Comparison of ENCODE assay signal across 8 cellular contexts in the genomic region with DNA sequence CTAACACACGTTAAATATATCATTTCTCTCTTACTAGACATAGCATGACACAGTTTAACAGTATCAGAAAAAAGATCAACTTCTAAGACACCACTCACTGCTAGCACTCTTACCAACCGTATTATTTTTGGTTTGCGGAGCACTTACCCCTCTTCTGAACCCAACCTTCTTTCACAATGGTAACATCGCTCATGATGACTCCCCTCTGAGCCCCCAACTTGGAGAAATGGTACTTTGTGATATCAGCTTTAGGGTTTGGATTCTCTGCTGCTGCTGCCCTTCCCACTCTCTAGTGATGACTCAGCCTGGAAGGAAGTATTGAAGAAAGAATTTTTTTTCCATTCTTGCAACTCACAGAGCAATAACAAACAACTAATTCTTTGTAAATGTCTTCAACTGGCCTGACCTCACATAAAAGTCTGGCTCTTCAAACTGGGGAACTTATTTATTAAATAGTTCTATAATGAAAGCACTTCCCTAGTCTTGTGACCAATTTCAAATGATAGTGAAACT. TPM values are rescaled to one million over a fixed set of nuclear protein-coding genes. Genes with fewer than 3 reads are reported as not detected.
DNase-seq lines count a peak whose midpoint lies in the region; ATAC-seq and TF ChIP-seq lines count a peak whose summit lies in the region.
"Had no signal": no experiment of that assay in that cellular context is flagged by ENCODE, and none has a peak within 500 bp of the region (broad histone marks: within the 10 kb centered on the region; RNA-seq: fewer than 3 reads in every experiment).

No MANE protein-coding gene starts in this region.

- CTCF ChIA-PET in HEK293 (lab: Yijun Ruan, JAX): interaction anchor here (0.6 kb wide), 1 partner anchor 11 kb away, joined by 3 read pairs; no protein-coding TSS in a partner anchor

- H3K4me3 ChIP-seq in HEK293 (ENCODE audit: low read depth, low read length) (no peak overlapping the region), gastroesophageal sphincter (no peak overlapping the region)
- H3K4me3 ChIP-seq: skin epidermis had no signal

- peaks cover 27% of the 10 kb centered on the region for H3K4me1 Mint-ChIP-seq in stimulated activated memory B cell treated with anti-CD40 and anti-IgM and Interleukin-4, amounts not matched to agents 10 μg/mL and 1 μg/mL and 100 μg/mL, for 72 hours

- peaks cover 20% of the 10 kb centered on the region for H3K36me3 Mint-ChIP-seq in stimulated activated memory B cell treated with anti-CD40 and anti-IgM and Interleukin-4, amounts not matched to agents 10 μg/mL and 1 μg/mL and 100 μg/mL, for 72 hours

- H3K36me3 ChIP-seq in HEK293 (ENCODE audit: control insufficient read depth in 2 of 2, insufficient read depth in 1 of 2, low read length in 2 of 2) (no peaks in the 10 kb centered on the region; a peak in 1 of 3 replicates), gastroesophageal sphincter (no peaks in the 10 kb centered on the region)

- WGBS in gastroesophageal sphincter (ENCODE audit: low coverage in 1 of 2), 2 donors: 58 to 73% methylated on average over 4 of the region's 4 CpGs

- POLR2A ChIA-PET in HEK293 (lab: Yijun Ruan, JAX): no interaction called here

- no peaks in the 10 kb centered on the region for H3K27me3 ChIP-seq in gastroesophageal sphincter

- H3K9me3 ChIP-seq in HEK293 (ENCODE audit: control insufficient read depth, insufficient read depth, low read depth, low read length): no peaks in the 10 kb centered on the region
- no peaks in the 10 kb centered on the region for H3K9me3 ChIP-seq in gastroesophageal sphincter

- H3K4me1 ChIP-seq in HEK293 (ENCODE audit: control insufficient read depth, insufficient read depth, low read length) (peaks cover 20% of the 10 kb centered on the region), gastroesophageal sphincter (peaks cover 0 to 75% (median 3%) of the 10 kb centered on the region in 3 donors)

- ATAC-seq in gastroesophageal sphincter (peak; percentile 69), HG03378 (IDR thresholded peaks at IDR 0.05; ENCODE audit: unreplicated experiment) (no peak)
- no peak for ATAC-seq in stimulated activated memory B cell treated with anti-CD40 and anti-IgM and Interleukin-4, amounts not matched to agents 10 μg/mL and 1 μg/mL and 100 μg/mL, for 72 hours

- no peaks in the 10 kb centered on the region for H3K9me3 Mint-ChIP-seq in stimulated activated memory B cell treated with anti-CD40 and anti-IgM and Interleukin-4, amounts not matched to agents 10 μg/mL and 1 μg/mL and 100 μg/mL, for 72 hours

- H3K4me3 Mint-ChIP-seq in stimulated activated memory B cell treated with anti-CD40 and anti-IgM and Interleukin-4, amounts not matched to agents 10 μg/mL and 1 μg/mL and 100 μg/mL, for 72 hours: no peak overlapping the region

- peak overlapping the region; percentile 28 for H3K27ac Mint-ChIP-seq in stimulated activated memory B cell treated with anti-CD40 and anti-IgM and Interleukin-4, amounts not matched to agents 10 μg/mL and 1 μg/mL and 100 μg/mL, for 72 hours

- no peak overlapping the region for H3K27ac ChIP-seq in HEK293 (ENCODE audit: extremely low read depth, low read depth, low read length)
- peak overlapping the region in 3 of 4 donors; percentile 6 to 45 (median 45) for H3K27ac ChIP-seq in gastroesophageal sphincter

- H3K27me3 Mint-ChIP-seq in stimulated activated memory B cell treated with anti-CD40 and anti-IgM and Interleukin-4, amounts not matched to agents 10 μg/mL and 1 μg/mL and 100 μg/mL, for 72 hours: no peaks in the 10 kb centered on the region

- DNase-seq in activated T-cell treated with anti-CD3 and anti-CD28 coated beads, Interleukin-2, amount 50 U/mL, for 1 hour: peak; percentile 27
- DNase-seq in middle frontal gyrus (ENCODE audit: extremely low spot score, low spot score) (no peak), SHP77 treated with DMSO at 0.1 percent for 48 hours (lab: John Stamatoyannopoulos, UW) (no peak)

- no peak for TF ChIP-seq CTCF in HEK293 (tag by site-specific recombination; IDR thresholded peaks at IDR 0.05)
- no peak for TF ChIP-seq CTCF in gastroesophageal sphincter (IDR thresholded peaks at IDR 0.05)

- TF ChIP-seq EP300 in gastroesophageal sphincter (IDR thresholded peaks at IDR 0.05): no peak

- TF ChIP-seq POLR2A in gastroesophageal sphincter (IDR thresholded peaks at IDR 0.05): no peak

TF ChIP-seq in HEK293, 187 proteins besides CTCF, POLR2A, EP300 and RAD21 (continues in another document):
- TF ChIP-seq ZBTB20 (tag by site-specific recombination; IDR thresholded peaks at IDR 0.05) (no peak), ZNF157 (tag by site-specific recombination; IDR thresholded peaks at IDR 0.05) (no peak), ZNF600 (tag by site-specific recombination; IDR thresholded peaks at IDR 0.05) (0 out of 2 replicates have a peak, but pooled peaks have one; percentile 29), ZBTB44 (tag by site-specific recombination; IDR thresholded peaks at IDR 0.05) (peak; percentile 30; the same call in 1 of the 2 replicates), OVOL3 (tag by site-specific recombination; IDR thresholded peaks at IDR 0.05) (no peak), ZNF214 (tag by site-specific recombination; IDR thresholded peaks at IDR 0.05; ENCODE audit: borderline replicate concordance) (no peak)
- TF ChIP-seq, protein P1, sequence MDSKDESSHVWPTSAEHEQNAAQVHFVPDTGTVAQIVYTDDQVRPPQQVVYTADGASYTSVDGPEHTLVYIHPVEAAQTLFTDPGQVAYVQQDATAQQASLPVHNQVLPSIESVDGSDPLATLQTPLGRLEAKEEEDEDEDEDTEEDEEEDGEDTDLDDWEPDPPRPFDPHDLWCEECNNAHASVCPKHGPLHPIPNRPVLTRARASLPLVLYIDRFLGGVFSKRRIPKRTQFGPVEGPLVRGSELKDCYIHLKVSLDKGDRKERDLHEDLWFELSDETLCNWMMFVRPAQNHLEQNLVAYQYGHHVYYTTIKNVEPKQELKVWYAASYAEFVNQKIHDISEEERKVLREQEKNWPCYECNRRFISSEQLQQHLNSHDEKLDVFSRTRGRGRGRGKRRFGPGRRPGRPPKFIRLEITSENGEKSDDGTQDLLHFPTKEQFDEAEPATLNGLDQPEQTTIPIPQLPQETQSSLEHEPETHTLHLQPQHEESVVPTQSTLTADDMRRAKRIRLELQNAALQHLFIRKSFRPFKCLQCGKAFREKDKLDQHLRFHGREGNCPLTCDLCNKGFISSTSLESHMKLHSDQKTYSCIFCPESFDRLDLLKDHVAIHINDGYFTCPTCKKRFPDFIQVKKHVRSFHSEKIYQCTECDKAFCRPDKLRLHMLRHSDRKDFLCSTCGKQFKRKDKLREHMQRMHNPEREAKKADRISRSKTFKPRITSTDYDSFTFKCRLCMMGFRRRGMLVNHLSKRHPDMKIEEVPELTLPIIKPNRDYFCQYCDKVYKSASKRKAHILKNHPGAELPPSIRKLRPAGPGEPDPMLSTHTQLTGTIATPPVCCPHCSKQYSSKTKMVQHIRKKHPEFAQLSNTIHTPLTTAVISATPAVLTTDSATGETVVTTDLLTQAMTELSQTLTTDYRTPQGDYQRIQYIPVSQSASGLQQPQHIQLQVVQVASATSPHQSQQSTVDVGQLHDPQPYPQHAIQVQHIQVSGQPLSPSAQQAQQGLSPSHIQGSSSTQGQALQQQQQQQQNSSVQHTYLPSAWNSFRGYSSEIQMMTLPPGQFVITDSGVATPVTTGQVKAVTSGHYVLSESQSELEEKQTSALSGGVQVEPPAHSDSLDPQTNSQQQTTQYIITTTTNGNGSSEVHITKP (tag by site-specific recombination; IDR thresholded peaks at IDR 0.05): no peak
- TF ChIP-seq, protein P2, sequence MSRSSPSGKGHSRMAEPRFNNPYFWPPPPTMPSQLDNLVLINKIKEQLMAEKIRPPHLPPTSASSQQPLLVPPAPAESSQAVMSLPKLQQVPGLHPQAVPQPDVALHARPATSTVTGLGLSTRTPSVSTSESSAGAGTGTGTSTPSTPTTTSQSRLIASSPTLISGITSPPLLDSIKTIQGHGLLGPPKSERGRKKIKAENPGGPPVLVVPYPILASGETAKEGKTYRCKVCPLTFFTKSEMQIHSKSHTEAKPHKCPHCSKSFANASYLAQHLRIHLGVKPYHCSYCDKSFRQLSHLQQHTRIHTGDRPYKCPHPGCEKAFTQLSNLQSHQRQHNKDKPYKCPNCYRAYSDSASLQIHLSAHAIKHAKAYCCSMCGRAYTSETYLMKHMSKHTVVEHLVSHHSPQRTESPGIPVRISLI (tag by site-specific recombination; IDR thresholded peaks at IDR 0.05): peak; percentile 91
- TF ChIP-seq, protein P3, sequence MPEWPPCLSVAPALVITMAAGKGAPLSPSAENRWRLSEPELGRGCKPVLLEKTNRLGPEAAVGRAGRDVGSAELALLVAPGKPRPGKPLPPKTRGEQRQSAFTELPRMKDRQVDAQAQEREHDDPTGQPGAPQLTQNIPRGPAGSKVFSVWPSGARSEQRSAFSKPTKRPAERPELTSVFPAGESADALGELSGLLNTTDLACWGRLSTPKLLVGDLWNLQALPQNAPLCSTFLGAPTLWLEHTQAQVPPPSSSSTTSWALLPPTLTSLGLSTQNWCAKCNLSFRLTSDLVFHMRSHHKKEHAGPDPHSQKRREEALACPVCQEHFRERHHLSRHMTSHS (tag by site-specific recombination; IDR thresholded peaks at IDR 0.05): no peak

RNA-seq across cellular contexts. Expression of gene AKT3, which starts 7.0 kb away (rescaled TPM):
- 100 to 1,000 TPM in 1 of 4 donors, 10 to 100 TPM in 3; 72.8 to 102 (median 89.3) TPM for total RNA-seq in gastroesophageal sphincter
